Comparison of ENCODE assay signal across 9 cellular contexts in the genomic region with DNA sequence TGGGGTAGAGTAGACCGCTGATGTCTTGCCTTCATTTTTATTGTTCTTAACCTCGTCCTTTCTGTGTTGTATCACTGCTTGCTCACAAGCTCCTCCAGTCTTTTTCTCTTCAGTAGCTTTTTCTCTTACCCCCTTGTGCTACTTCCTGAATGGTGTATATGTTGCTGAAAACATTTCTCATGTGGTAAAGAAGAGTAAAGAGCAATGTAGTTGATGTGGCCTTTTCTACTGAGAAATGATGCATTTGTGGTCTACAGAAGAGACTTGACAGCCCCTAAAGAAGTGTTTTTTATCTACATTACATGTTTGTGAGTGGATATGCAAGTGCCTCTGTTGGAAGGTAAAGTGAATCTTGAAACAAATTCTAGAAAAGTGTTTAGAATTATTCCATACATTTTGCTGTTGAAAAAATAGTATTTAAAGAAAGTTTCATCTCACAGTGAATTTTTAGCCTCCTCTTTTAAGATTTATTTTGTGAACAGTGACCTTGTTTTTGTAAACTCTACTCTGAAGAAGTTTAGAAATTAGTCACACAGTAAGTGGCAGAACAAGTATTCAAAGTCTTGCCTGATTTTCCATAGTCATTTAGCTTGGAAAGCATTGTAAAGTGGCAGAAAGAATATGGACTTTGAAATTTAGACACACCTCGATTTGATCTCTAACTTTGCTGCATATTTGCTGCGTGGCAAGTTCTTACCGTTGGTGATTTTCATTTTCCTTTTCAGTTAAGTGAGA. TPM values are rescaled to one million over a fixed set of nuclear protein-coding genes. Genes with fewer than 3 reads are reported as not detected.
DNase-seq lines count a peak whose midpoint lies in the region; ATAC-seq and TF ChIP-seq lines count a peak whose summit lies in the region.
"Had no signal": no experiment of that assay in that cellular context is flagged by ENCODE, and none has a peak within 500 bp of the region (broad histone marks: within the 10 kb centered on the region; RNA-seq: fewer than 3 reads in every experiment).

No MANE protein-coding gene starts in this region.

- DNase-seq in activated CD8-positive, alpha-beta T cell treated with anti-CD3 and anti-CD28 coated beads for 36 hours = no peak
- DNase-seq in naive B cell (no peak), NCI-H82 treated with DMSO at 0.1 percent for 48 hours (lab: John Stamatoyannopoulos, UW; ENCODE audit: unreplicated experiment) (no peak), omental fat pad (ENCODE audit: low spot score) (no peak), pons (ENCODE audit: low spot score) (no peak), heart left ventricle (no peak)

- 79 to 88% (median 83%) methylated on average over 5 of the region's 5 CpGs for WGBS in heart left ventricle, 4 donors

- peak overlapping the region; percentile 98 for H3K27ac Mint-ChIP-seq in activated CD8-positive, alpha-beta T cell treated with anti-CD3 and anti-CD28 coated beads for 36 hours
- H3K27ac Mint-ChIP-seq in naive B cell = peak overlapping the region; percentile 1 to 79 (median 68)

- peaks cover 81% of the 10 kb centered on the region for H3K4me1 Mint-ChIP-seq in activated CD8-positive, alpha-beta T cell treated with anti-CD3 and anti-CD28 coated beads for 36 hours (ENCODE audit: low read depth)
- peaks cover 46 to 97% (median 67%) of the 10 kb centered on the region in 3 donors for H3K4me1 Mint-ChIP-seq in naive B cell

- no peak for TF ChIP-seq CTCF in activated CD8-positive, alpha-beta T cell treated with anti-CD3 and anti-CD28 coated beads for 36 hours (IDR thresholded peaks at IDR 0.05)
- no peak for TF ChIP-seq CTCF in omental fat pad (IDR thresholded peaks at IDR 0.05)
- TF ChIP-seq CTCF in heart left ventricle (IDR thresholded peaks at IDR 0.05) = no peak

- H3K9me3 ChIP-seq in heart left ventricle = no peaks in the 10 kb centered on the region

- intact Hi-C loops in activated CD8-positive, alpha-beta T cell treated with anti-CD3 and anti-CD28 coated beads for 36 hours (cut with micrococcal nuclease) = loop anchor here (2.0 kb wide), 1 partner anchor 102 kb away; no protein-coding TSS in a partner anchor
- intact Hi-C loops in heart left ventricle (cut with DNase I) = no loop called here

- peaks cover 2% of the 10 kb centered on the region for H3K9me3 Mint-ChIP-seq in activated CD8-positive, alpha-beta T cell treated with anti-CD3 and anti-CD28 coated beads for 36 hours
- peaks cover 0 to 3% (median 0%) of the 10 kb centered on the region in 7 donors for H3K9me3 Mint-ChIP-seq in naive B cell

- no peaks in the 10 kb centered on the region for H3K36me3 ChIP-seq in heart left ventricle

- POLR2A ChIA-PET in activated CD8-positive, alpha-beta T cell treated with anti-CD3 and anti-CD28 coated beads for 36 hours (lab: Charles Lee) = interaction anchor here (0.6 to 3.8 kb wide), 8 partner anchors 9 to 102 kb away, joined by 3 to 33 read pairs (median 4); a partner anchor contains a TSS

- H3K27me3 Mint-ChIP-seq in activated CD8-positive, alpha-beta T cell treated with anti-CD3 and anti-CD28 coated beads for 36 hours = no peaks in the 10 kb centered on the region
- H3K27me3 Mint-ChIP-seq in naive B cell = no peaks in the 10 kb centered on the region

- H3K4me3 ChIP-seq in heart left ventricle = peak overlapping the region in 1 of 12 donors; percentile 27

- H3K4me3 Mint-ChIP-seq in activated CD8-positive, alpha-beta T cell treated with anti-CD3 and anti-CD28 coated beads for 36 hours = peak overlapping the region; percentile 74
- peak overlapping the region in 6 of 8 donors; percentile 17 to 63 (median 43) for H3K4me3 Mint-ChIP-seq in naive B cell

- CTCF ChIA-PET in activated CD8-positive, alpha-beta T cell treated with anti-CD3 and anti-CD28 coated beads for 36 hours (lab: Charles Lee) = interaction anchor here (0.6 to 3.3 kb wide), 5 partner anchors 9 to 100 kb away, joined by 3 to 22 read pairs (median 3); no protein-coding TSS in a partner anchor

- ATAC-seq in GM18511 (IDR thresholded peaks at IDR 0.05; ENCODE audit: unreplicated experiment) = peak; percentile 46
- peak; percentile 39 for ATAC-seq in HG02884 (IDR thresholded peaks at IDR 0.05; ENCODE audit: unreplicated experiment)
- ATAC-seq in activated CD8-positive, alpha-beta T cell treated with anti-CD3 and anti-CD28 coated beads for 36 hours = peak; percentile 73
- ATAC-seq in naive B cell (ENCODE audit: low read depth in 2 of 2) = peak in 1 of 2 donors; percentile 20
- no peak for ATAC-seq in omental fat pad (ENCODE audit: low FRiP score)
- no peak for ATAC-seq in heart left ventricle

- H3K36me3 Mint-ChIP-seq in activated CD8-positive, alpha-beta T cell treated with anti-CD3 and anti-CD28 coated beads for 36 hours (ENCODE audit: low read depth) = peaks cover 59% of the 10 kb centered on the region
- peaks cover 0 to 4% of the 10 kb centered on the region in 2 donors for H3K36me3 Mint-ChIP-seq in naive B cell

- H3K4me1 ChIP-seq in heart left ventricle = peaks cover 0 to 81% (median 4%) of the 10 kb centered on the region in 12 donors

- no peaks in the 10 kb centered on the region for H3K27me3 ChIP-seq in heart left ventricle

- peak overlapping the region in 1 of 12 donors; percentile 54 for H3K27ac ChIP-seq in heart left ventricle
- H3K27ac ChIP-seq: HL-60 had no signal

- TF ChIP-seq POLR2A in heart left ventricle (IDR thresholded peaks at IDR 0.05) = no peak

RNA-seq across cellular contexts. Expression of a gene that starts 17.4 kb away (rescaled TPM):
- 100 to 1,000 TPM; 100 to 102 TPM for total RNA-seq in activated CD8-positive, alpha-beta T cell treated with anti-CD3 and anti-CD28 coated beads for 36 hours
- polyA plus RNA-seq in naive B cell (ENCODE audit: low read depth in 6 of 6) (100 to 1,000 TPM; 168 to 314 (median 243) TPM), heart left ventricle (10 to 100 TPM in 1 of 2 donors, 1 to 10 TPM in 1; 4.8 to 12.7 TPM)
- total RNA-seq in omental fat pad (10 to 100 TPM; 30.1 to 59.3 (median 35.7) TPM), heart left ventricle (10 to 100 TPM in 8 of 9 donors, 1 to 10 TPM in 1; 9.8 to 29.2 (median 12.4) TPM)

Comparison
In these comparisons a context has a peak if more than half of its experiments do, and no peak if none do; other contexts are left out.
1. ATAC-seq: peak in GM18511 (single experiment), HG02884 (single experiment) and activated CD8-positive, alpha-beta T cell treated with anti-CD3 and anti-CD28 coated beads for 36 hours (single experiment); none in omental fat pad (single experiment) and heart left ventricle (0 of 4).